1 cellular context compared by ENCODE assay signal in genomic region chr6:158561938-158562337, GRCh38.
TF ChIP-seq lines count a peak whose summit lies in the region.

No MANE protein-coding gene starts in this region.

TF ChIP-seq in GM23338, 12 proteins besides CTCF, POLR2A, EP300 and RAD21 (continued from another document):
- TF ChIP-seq ZNF462 (CRISPR knock-in tag; IDR thresholded peaks at IDR 0.05) = no peak
- no peak for TF ChIP-seq JUNB (IDR thresholded peaks at IDR 0.05; ENCODE audit: unreplicated experiment)
- no peak for TF ChIP-seq EZH2phosphoT487 (IDR thresholded peaks at IDR 0.05; ENCODE audit: unreplicated experiment)
- TF ChIP-seq ETS1 (IDR thresholded peaks at IDR 0.05) = no peak
- TF ChIP-seq NANOG (IDR thresholded peaks at IDR 0.05; ENCODE audit: borderline replicate concordance) = no peak
- no peak for TF ChIP-seq ZNF331 (CRISPR knock-in tag; IDR thresholded peaks at IDR 0.05; ENCODE audit: low read depth)
- TF ChIP-seq EZH2 (IDR thresholded peaks at IDR 0.05; ENCODE audit: low read depth, unreplicated experiment) = no peak
